11 cellular contexts compared by ENCODE assay signal in genomic region chr17:21289902-21290571, GRCh38. TPM values are rescaled to one million over a fixed set of nuclear protein-coding genes. Genes with fewer than 3 reads are reported as not detected.
A peak's percentile ranks its signal among the peaks of the same experiment; 100 is the strongest.
DNase-seq lines count a peak whose midpoint lies in the region; ATAC-seq, FAIRE-seq and TF ChIP-seq lines count a peak whose summit lies in the region.
"Had no signal": no experiment of that assay in that cellular context is flagged by ENCODE, and none has a peak within 500 bp of the region (broad histone marks: within the 10 kb centered on the region; RNA-seq: fewer than 3 reads in every experiment).

No MANE protein-coding gene starts in this region.

- peak overlapping the region; percentile 16 for H3K9ac ChIP-seq in keratinocyte (ENCODE audit: control insufficient read depth, extremely low read depth, insufficient read depth, low read length)
- H3K9ac ChIP-seq: KMS-11 had no signal

- H3K36me3 Mint-ChIP-seq in activated CD8-positive, alpha-beta T cell treated with anti-CD3 and anti-CD28 coated beads for 36 hours (ENCODE audit: low read depth) = peaks cover 48% of the 10 kb centered on the region
- peaks cover 27% of the 10 kb centered on the region for H3K36me3 Mint-ChIP-seq in activated CD8-positive, alpha-beta T cell treated with anti-CD3 and anti-CD28 coated beads, Interleukin-2, amount 10 ng/mL, durations not matched to agents 7 days and 5 days (ENCODE audit: low read depth)
- peaks cover 41% of the 10 kb centered on the region for H3K36me3 Mint-ChIP-seq in activated CD4-positive, alpha-beta memory T cell treated with anti-CD3 and anti-CD28 coated beads for 36 hours
- H3K36me3 Mint-ChIP-seq in activated CD4-positive, alpha-beta T cell treated with anti-CD3 and anti-CD28 coated beads, Interleukin-2, amount 10 ng/mL, durations not matched to agents 7 days and 5 days (ENCODE audit: low read depth) = peaks cover 11% of the 10 kb centered on the region

- H3K79me2 ChIP-seq in keratinocyte (ENCODE audit: control insufficient read depth, insufficient read depth, low read length) = peaks cover 96% of the 10 kb centered on the region

- dilution Hi-C loops in keratinocyte (cut with MboI; ENCODE audit: extremely low pct_ligation_motif_present, low sequenced_read_pairs) = no loop called here

- H3K27ac ChIP-seq in keratinocyte (ENCODE audit: control insufficient read depth, insufficient read depth, low read length) = no peak overlapping the region
- H3K27ac ChIP-seq in suprapubic skin = peak overlapping the region; percentile 17
- H3K27ac ChIP-seq: KMS-11 had no signal

- peaks cover 3% of the 10 kb centered on the region for H3K9me3 ChIP-seq in keratinocyte (ENCODE audit: control insufficient read depth, low read depth, low read length)
- H3K9me3 ChIP-seq in suprapubic skin = no peaks in the 10 kb centered on the region
- H3K9me3 ChIP-seq: left lung had no signal

- FAIRE-seq in keratinocyte (lab: Jason Lieb, UNC) = no peak

- intact Hi-C loops in activated CD8-positive, alpha-beta T cell treated with anti-CD3 and anti-CD28 coated beads for 36 hours (cut with micrococcal nuclease) = loop anchor here (10.0 kb wide), 2 partner anchors 165 to 245 kb away; partner anchors contain the start of genes DHRS7B and USP22
- intact Hi-C loops in activated CD4-positive, alpha-beta memory T cell treated with anti-CD3 and anti-CD28 coated beads for 36 hours (cut with micrococcal nuclease) = loop anchor here (5.0 to 10.0 kb wide), 2 partner anchors 262 to 1135 kb away; no protein-coding TSS in a partner anchor

- H3K27ac Mint-ChIP-seq in activated CD8-positive, alpha-beta T cell treated with anti-CD3 and anti-CD28 coated beads for 36 hours = peak overlapping the region; percentile 42
- no peak overlapping the region for H3K27ac Mint-ChIP-seq in activated CD8-positive, alpha-beta T cell treated with anti-CD3 and anti-CD28 coated beads, Interleukin-2, amount 10 ng/mL, durations not matched to agents 7 days and 5 days
- H3K27ac Mint-ChIP-seq in activated CD4-positive, alpha-beta memory T cell treated with anti-CD3 and anti-CD28 coated beads for 36 hours = peak overlapping the region; percentile 58
- H3K27ac Mint-ChIP-seq in activated CD4-positive, alpha-beta T cell treated with anti-CD3 and anti-CD28 coated beads, Interleukin-2, amount 10 ng/mL, durations not matched to agents 7 days and 5 days = no peak overlapping the region

- no peak for TF ChIP-seq CTCF in activated CD8-positive, alpha-beta T cell treated with anti-CD3 and anti-CD28 coated beads for 36 hours (IDR thresholded peaks at IDR 0.05)
- TF ChIP-seq CTCF in keratinocyte (optimal IDR thresholded peaks at IDR 0.05 in 1 of 3, IDR thresholded peaks at IDR 0.05 in 1 of 3, conservative IDR thresholded peaks at IDR 0.05 in 1 of 3; ENCODE audit: extremely low read depth in 1 of 3, insufficient read depth in 2 of 3, low read length in 3 of 3) (peak; percentile 19 to 60 (median 25)), suprapubic skin (IDR thresholded peaks at IDR 0.05) (no peak)

- no peak for DNase-seq in activated CD8-positive, alpha-beta T cell treated with anti-CD3 and anti-CD28 coated beads for 36 hours
- DNase-seq in activated CD8-positive, alpha-beta T cell treated with anti-CD3 and anti-CD28 coated beads, Interleukin-2, amount 10 ng/mL, durations not matched to agents 7 days and 5 days = no peak
- no peak for DNase-seq in activated CD4-positive, alpha-beta memory T cell treated with anti-CD3 and anti-CD28 coated beads for 36 hours
- no peak for DNase-seq in keratinocyte (ENCODE audit: low read depth, low spot score)
- DNase-seq in suprapubic skin (ENCODE audit: low spot score in 2 of 2) = no peak
- DNase-seq in stimulated activated naive CD4-positive, alpha-beta T cell treated with Interleukin-2 at 50 U/mL for 16 hours (lab: John Stamatoyannopoulos, UW) = no peak
- no peak for DNase-seq in activated CD4-positive, alpha-beta T cell treated with anti-CD3 and anti-CD28 coated beads, Interleukin-2, amount 10 ng/mL, durations not matched to agents 7 days and 5 days
- DNase-seq: stimulated activated CD4-positive, alpha-beta T cell treated with anti-CD3 and anti-CD28 coated beads, Interleukin-2, amount 100 ng/mL, for 24 hours had no signal

- POLR2A ChIA-PET in activated CD8-positive, alpha-beta T cell treated with anti-CD3 and anti-CD28 coated beads for 36 hours (lab: Charles Lee) = interaction anchor here (4.9 kb wide), 1 partner anchor 13 kb away, joined by 36 read pairs; no protein-coding TSS in a partner anchor
- POLR2A ChIA-PET in activated CD8-positive, alpha-beta T cell treated with anti-CD3 and anti-CD28 coated beads, Interleukin-2, amount 10 ng/mL, durations not matched to agents 7 days and 5 days (lab: Charles Lee) = no interaction called here
- POLR2A ChIA-PET in activated CD4-positive, alpha-beta memory T cell treated with anti-CD3 and anti-CD28 coated beads for 36 hours (lab: Charles Lee) = no interaction called here
- POLR2A ChIA-PET in activated CD4-positive, alpha-beta T cell treated with anti-CD3 and anti-CD28 coated beads, Interleukin-2, amount 10 ng/mL, durations not matched to agents 7 days and 5 days (lab: Charles Lee) = no interaction called here

- 45% methylated on average over 9 of the region's 18 CpGs for WGBS in suprapubic skin

- H4K20me1 ChIP-seq in keratinocyte (ENCODE audit: control insufficient read depth, extremely low read depth, insufficient read depth, low read length) = peaks cover 16% of the 10 kb centered on the region

- peaks cover 44% of the 10 kb centered on the region for H3K4me1 Mint-ChIP-seq in activated CD8-positive, alpha-beta T cell treated with anti-CD3 and anti-CD28 coated beads for 36 hours (ENCODE audit: low read depth)
- peaks cover 37% of the 10 kb centered on the region for H3K4me1 Mint-ChIP-seq in activated CD8-positive, alpha-beta T cell treated with anti-CD3 and anti-CD28 coated beads, Interleukin-2, amount 10 ng/mL, durations not matched to agents 7 days and 5 days (ENCODE audit: low read depth)
- H3K4me1 Mint-ChIP-seq in activated CD4-positive, alpha-beta memory T cell treated with anti-CD3 and anti-CD28 coated beads for 36 hours (ENCODE audit: low read depth) = peaks cover 58% of the 10 kb centered on the region
- H3K4me1 Mint-ChIP-seq in activated CD4-positive, alpha-beta T cell treated with anti-CD3 and anti-CD28 coated beads, Interleukin-2, amount 10 ng/mL, durations not matched to agents 7 days and 5 days = peaks cover 43% of the 10 kb centered on the region

- H3K4me2 ChIP-seq in keratinocyte (ENCODE audit: control insufficient read depth, extremely low read depth, insufficient read depth, low read depth, low read length) = no peak overlapping the region
- H3K4me2 ChIP-seq: KMS-11 had no signal

- no peak for ATAC-seq in activated CD8-positive, alpha-beta T cell treated with anti-CD3 and anti-CD28 coated beads for 36 hours
- no peak for ATAC-seq in activated CD8-positive, alpha-beta T cell treated with anti-CD3 and anti-CD28 coated beads, Interleukin-2, amount 10 ng/mL, durations not matched to agents 7 days and 5 days
- no peak for ATAC-seq in GM19455 (IDR thresholded peaks at IDR 0.05; ENCODE audit: unreplicated experiment)
- ATAC-seq: left lung had no signal

- TF ChIP-seq POLR2A in suprapubic skin (IDR thresholded peaks at IDR 0.05) = no peak

- H3K36me3 ChIP-seq in keratinocyte (ENCODE audit: control insufficient read depth in 2 of 2, extremely low read depth in 1 of 2, insufficient read depth in 2 of 2, low read length in 2 of 2) (peaks cover 12 to 18% of the 10 kb centered on the region in 2 experiments), suprapubic skin (peaks cover 7% of the 10 kb centered on the region)

- no peak overlapping the region for H3K4me3 Mint-ChIP-seq in activated CD8-positive, alpha-beta T cell treated with anti-CD3 and anti-CD28 coated beads for 36 hours
- no peak overlapping the region for H3K4me3 Mint-ChIP-seq in activated CD8-positive, alpha-beta T cell treated with anti-CD3 and anti-CD28 coated beads, Interleukin-2, amount 10 ng/mL, durations not matched to agents 7 days and 5 days
- no peak overlapping the region for H3K4me3 Mint-ChIP-seq in activated CD4-positive, alpha-beta memory T cell treated with anti-CD3 and anti-CD28 coated beads for 36 hours
- no peak overlapping the region for H3K4me3 Mint-ChIP-seq in activated CD4-positive, alpha-beta T cell treated with anti-CD3 and anti-CD28 coated beads, Interleukin-2, amount 10 ng/mL, durations not matched to agents 7 days and 5 days

- CTCF ChIA-PET in activated CD8-positive, alpha-beta T cell treated with anti-CD3 and anti-CD28 coated beads for 36 hours (lab: Charles Lee) = no interaction called here
- CTCF ChIA-PET in activated CD8-positive, alpha-beta T cell treated with anti-CD3 and anti-CD28 coated beads, Interleukin-2, amount 10 ng/mL, durations not matched to agents 7 days and 5 days (lab: Charles Lee) = no interaction called here
- CTCF ChIA-PET in activated CD4-positive, alpha-beta memory T cell treated with anti-CD3 and anti-CD28 coated beads for 36 hours (lab: Charles Lee) = no interaction called here
- CTCF ChIA-PET in activated CD4-positive, alpha-beta T cell treated with anti-CD3 and anti-CD28 coated beads, Interleukin-2, amount 10 ng/mL, durations not matched to agents 7 days and 5 days (lab: Charles Lee) = interaction anchor here (1.1 to 2.2 kb wide), 3 partner anchors 11 to 167 kb away, joined by 3 to 10 read pairs (median 3); no protein-coding TSS in a partner anchor

- H3K4me1 ChIP-seq in keratinocyte (ENCODE audit: control insufficient read depth, extremely low read depth, insufficient read depth, low read length) = peaks cover 41% of the 10 kb centered on the region
- H3K4me1 ChIP-seq in suprapubic skin = peaks cover 51% of the 10 kb centered on the region

- H3K27me3 Mint-ChIP-seq in activated CD8-positive, alpha-beta T cell treated with anti-CD3 and anti-CD28 coated beads for 36 hours = no peaks in the 10 kb centered on the region
- H3K27me3 Mint-ChIP-seq in activated CD8-positive, alpha-beta T cell treated with anti-CD3 and anti-CD28 coated beads, Interleukin-2, amount 10 ng/mL, durations not matched to agents 7 days and 5 days (ENCODE audit: low read depth) = no peaks in the 10 kb centered on the region
- H3K27me3 Mint-ChIP-seq in activated CD4-positive, alpha-beta memory T cell treated with anti-CD3 and anti-CD28 coated beads for 36 hours = peaks cover 2% of the 10 kb centered on the region
- H3K27me3 Mint-ChIP-seq in activated CD4-positive, alpha-beta T cell treated with anti-CD3 and anti-CD28 coated beads, Interleukin-2, amount 10 ng/mL, durations not matched to agents 7 days and 5 days = no peaks in the 10 kb centered on the region

- no peaks in the 10 kb centered on the region for H3K9me3 Mint-ChIP-seq in activated CD8-positive, alpha-beta T cell treated with anti-CD3 and anti-CD28 coated beads for 36 hours
- H3K9me3 Mint-ChIP-seq in activated CD8-positive, alpha-beta T cell treated with anti-CD3 and anti-CD28 coated beads, Interleukin-2, amount 10 ng/mL, durations not matched to agents 7 days and 5 days (ENCODE audit: insufficient read depth) = no peaks in the 10 kb centered on the region
- H3K9me3 Mint-ChIP-seq in activated CD4-positive, alpha-beta memory T cell treated with anti-CD3 and anti-CD28 coated beads for 36 hours = peaks cover 7% of the 10 kb centered on the region
- H3K9me3 Mint-ChIP-seq in activated CD4-positive, alpha-beta T cell treated with anti-CD3 and anti-CD28 coated beads, Interleukin-2, amount 10 ng/mL, durations not matched to agents 7 days and 5 days = no peaks in the 10 kb centered on the region

- peaks cover 7% of the 10 kb centered on the region for H3K9me1 ChIP-seq in keratinocyte (ENCODE audit: control insufficient read depth, extremely low read depth, insufficient read depth, low read length)

- H3K4me3 ChIP-seq in keratinocyte (ENCODE audit: control insufficient read depth in 2 of 3, extremely low read depth in 1 of 3, insufficient read depth in 2 of 3, low read depth in 1 of 3, low read length in 3 of 3) (no peak overlapping the region), suprapubic skin (no peak overlapping the region)
- H3K4me3 ChIP-seq: left lung had no signal

- H2AFZ ChIP-seq in keratinocyte (ENCODE audit: control insufficient read depth, low read length) = no peak overlapping the region

- TF ChIP-seq EP300 in suprapubic skin (IDR thresholded peaks at IDR 0.05) = no peak

- H3K27me3 ChIP-seq in keratinocyte (ENCODE audit: control insufficient read depth, extremely low read depth, insufficient read depth, low read length) = no peaks in the 10 kb centered on the region
- H3K27me3 ChIP-seq in suprapubic skin = no peaks in the 10 kb centered on the region

RNA-seq across cellular contexts. Expression of gene MAP2K3, which starts 5.5 kb away (rescaled TPM):
- 100 to 1,000 TPM; 151 to 153 TPM for total RNA-seq in activated CD8-positive, alpha-beta T cell treated with anti-CD3 and anti-CD28 coated beads for 36 hours
- 10 to 100 TPM; 57.4 to 57.8 TPM for total RNA-seq in activated CD8-positive, alpha-beta T cell treated with anti-CD3 and anti-CD28 coated beads, Interleukin-2, amount 10 ng/mL, durations not matched to agents 7 days and 5 days
- total RNA-seq in activated CD4-positive, alpha-beta memory T cell treated with anti-CD3 and anti-CD28 coated beads for 36 hours = 100 to 1,000 TPM; 132 to 134 TPM
- 19.0 to 70.2 TPM (median 22.4 TPM) in 3 replicates for polyA plus RNA-seq in keratinocyte
- 41.8 TPM for polyA plus RNA-seq in keratinocyte (2011; ENCODE audit: low read depth)
- 33.6 and 51.5 TPM in 2 replicates for polyA plus RNA-seq in keratinocyte (2011; cell fraction: cytosol; rRNA removed)
- 46.5 and 55.1 TPM in 2 replicates for polyA plus RNA-seq in keratinocyte (2011; cell fraction: nucleus; rRNA removed)
- 56.4 and 72.9 TPM in 2 replicates for polyA plus RNA-seq in keratinocyte (2012; ENCODE audit: low replicate concordance)
- polyA minus RNA-seq in keratinocyte = 23.0 to 102 TPM (median 29.5 TPM) in 3 replicates
- polyA minus RNA-seq in keratinocyte (2011; cell fraction: cytosol; rRNA and poly(A)+ RNA removed) = 36.1 TPM
- polyA minus RNA-seq in keratinocyte (2011; cell fraction: nucleus; rRNA and poly(A)+ RNA removed) = 21.7 and 28.8 TPM in 2 replicates
- 10 to 100 TPM; 54.5 to 97.4 (median 72.9) TPM for total RNA-seq in suprapubic skin
- total RNA-seq in activated CD4-positive, alpha-beta T cell treated with anti-CD3 and anti-CD28 coated beads, Interleukin-2, amount 10 ng/mL, durations not matched to agents 7 days and 5 days = 10 to 100 TPM; 41.7 to 52.8 TPM

RNA-seq across cellular contexts. Expression of gene NATD1, which starts 36.8 kb away (rescaled TPM):
- total RNA-seq in activated CD8-positive, alpha-beta T cell treated with anti-CD3 and anti-CD28 coated beads for 36 hours = 1 to 10 TPM; 1.1 to 1.3 TPM
- total RNA-seq in activated CD8-positive, alpha-beta T cell treated with anti-CD3 and anti-CD28 coated beads, Interleukin-2, amount 10 ng/mL, durations not matched to agents 7 days and 5 days = 1 to 10 TPM; 1.1 to 1.3 TPM
- total RNA-seq in activated CD4-positive, alpha-beta memory T cell treated with anti-CD3 and anti-CD28 coated beads for 36 hours = 1 to 10 TPM; 3.0 to 3.2 TPM
- polyA plus RNA-seq in keratinocyte = 1.5 to 3.3 TPM (median 3.1 TPM) in 3 replicates
- polyA plus RNA-seq in keratinocyte (2011; ENCODE audit: low read depth) = 0.77 TPM
- polyA plus RNA-seq in keratinocyte (2011; cell fraction: cytosol; rRNA removed) = 3.7 and 5.3 TPM in 2 replicates
- 4.3 and 5.8 TPM in 2 replicates for polyA plus RNA-seq in keratinocyte (2011; cell fraction: nucleus; rRNA removed)
- 3.6 and 4.2 TPM in 2 replicates for polyA plus RNA-seq in keratinocyte (2012; ENCODE audit: low replicate concordance)
- 2.1 to 6.0 TPM (median 4.2 TPM) in 3 replicates for polyA minus RNA-seq in keratinocyte
- polyA minus RNA-seq in keratinocyte (2011; cell fraction: cytosol; rRNA and poly(A)+ RNA removed) = 5.2 TPM
- polyA minus RNA-seq in keratinocyte (2011; cell fraction: nucleus; rRNA and poly(A)+ RNA removed) = 3.5 and 4.3 TPM in 2 replicates
- 10 to 100 TPM; 11.2 to 21.1 (median 14.6) TPM for total RNA-seq in suprapubic skin
- total RNA-seq in activated CD4-positive, alpha-beta T cell treated with anti-CD3 and anti-CD28 coated beads, Interleukin-2, amount 10 ng/mL, durations not matched to agents 7 days and 5 days = 1 to 10 TPM; 3.0 to 3.2 TPM

Comparison
In these comparisons a context has a peak if more than half of its experiments do, and no peak if none do; other contexts are left out.
1. H3K27ac Mint-ChIP-seq: peak in activated CD8-positive, alpha-beta T cell treated with anti-CD3 and anti-CD28 coated beads for 36 hours (single experiment) and activated CD4-positive, alpha-beta memory T cell treated with anti-CD3 and anti-CD28 coated beads for 36 hours (single experiment); none in activated CD8-positive, alpha-beta T cell treated with anti-CD3 and anti-CD28 coated beads, Interleukin-2, amount 10 ng/mL, durations not matched to agents 7 days and 5 days (single experiment) and activated CD4-positive, alpha-beta T cell treated with anti-CD3 and anti-CD28 coated beads, Interleukin-2, amount 10 ng/mL, durations not matched to agents 7 days and 5 days (single experiment).
2. CTCF ChIP-seq: peak in keratinocyte (3 of 3); none in activated CD8-positive, alpha-beta T cell treated with anti-CD3 and anti-CD28 coated beads for 36 hours (single experiment) and suprapubic skin (0 of 2).